In the genomic region with DNA sequence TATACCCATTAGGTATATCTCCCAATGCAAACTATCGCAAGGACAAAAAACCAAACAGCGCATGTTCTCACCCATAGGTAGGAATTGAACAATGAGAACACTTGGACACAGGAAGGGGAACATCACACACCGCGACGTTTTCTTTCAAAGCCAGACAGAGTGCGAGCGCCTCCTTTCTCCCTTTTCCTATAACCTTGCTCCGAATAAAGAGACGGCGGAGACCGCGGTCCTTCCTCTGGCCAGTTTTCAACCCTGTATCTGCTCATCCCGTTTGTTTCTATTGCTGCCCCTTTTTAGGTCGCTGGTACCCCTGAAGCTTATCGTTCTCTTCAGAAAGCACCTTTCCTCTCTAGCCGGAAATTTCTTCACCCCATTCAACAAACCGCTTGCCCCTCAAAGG, we compare ENCODE assay signal across 20 cellular contexts. TPM values are rescaled to one million over a fixed set of nuclear protein-coding genes. Genes with fewer than 3 reads are reported as not detected.
DNase-seq lines count a peak whose midpoint lies in the region; ATAC-seq, FAIRE-seq and TF ChIP-seq lines count a peak whose summit lies in the region.
"Had no signal": no experiment of that assay in that cellular context is flagged by ENCODE, and none has a peak within 500 bp of the region (broad histone marks: within the 10 kb centered on the region; RNA-seq: fewer than 3 reads in every experiment).

No MANE protein-coding gene starts in this region.

- CTCF ChIA-PET in SK-N-SH (lab: Yijun Ruan, JAX): interaction anchor here (1.0 to 2.4 kb wide), 2 partner anchors 8 to 105 kb away, joined by 3 to 11 read pairs; no protein-coding TSS in a partner anchor

- no peak for TF ChIP-seq POLR2A in body of pancreas (IDR thresholded peaks at IDR 0.05)

- peak; percentile 12 for DNase-seq in SK-N-SH
- no peak for DNase-seq in astrocyte (ENCODE audit: low read depth)
- DNase-seq in kidney: peak; percentile 22
- peak; percentile 5 for DNase-seq in small intestine
- no peak for DNase-seq in activated effector memory CD4-positive, alpha-beta T cell treated with Interleukin-2 at 50 U/mL for 16 hours
- DNase-seq in body of pancreas: no peak
- DNase-seq: activated CD4-positive, alpha-beta T cell treated with anti-CD3 and anti-CD28 coated beads for 4 hours; activated CD8-positive, alpha-beta memory T cell treated with anti-CD3 and anti-CD28 coated beads, Interleukin-2, amount 50 U/mL, for 4 hours; activated naive CD4-positive, alpha-beta T cell treated with anti-CD3 and anti-CD28 coated beads, Interleukin-2, amount 50 U/mL, for 16 hours; DMS79; NCI-H2029 treated with DMSO at 0.1 percent for 48 hours; NCI-H524; SIG-M5; stimulated activated CD4-positive, alpha-beta T cell treated with anti-CD3 and anti-CD28 coated beads, Interleukin-4, amount 100 ng/mL, for 4 hours had no signal

- POLR2A ChIA-PET in SK-N-SH (lab: Yijun Ruan, JAX): no interaction called here

- H3K4me1 ChIP-seq in SK-N-SH (ENCODE audit: control insufficient read depth in 1 of 2, insufficient read depth in 2 of 2, low read depth in 1 of 2, low read length in 1 of 2) (peaks cover 0 to 23% of the 10 kb centered on the region in 2 experiments; a peak in 2 of 4 replicates), astrocyte (ENCODE audit: insufficient read depth, low read length) (peaks cover 14% of the 10 kb centered on the region), kidney (ENCODE audit: control insufficient read depth in 1 of 2, insufficient read depth in 1 of 2, low read depth in 1 of 2, low read length in 2 of 2) (peaks cover 0 to 8% of the 10 kb centered on the region in 2 donors), small intestine (ENCODE audit: control insufficient read depth in 2 of 2, insufficient read depth in 1 of 2, low read depth in 1 of 2, low read length in 1 of 2) (peaks cover 0 to 3% of the 10 kb centered on the region in 2 donors), body of pancreas (peaks cover 19% of the 10 kb centered on the region)

- no peak for TF ChIP-seq RAD21 in SK-N-SH (IDR thresholded peaks at IDR 0.05; ENCODE audit: low read length)

- H3K4me3 ChIP-seq in SK-N-SH (ENCODE audit: low read depth in 2 of 2, low read length in 1 of 2) (no peak overlapping the region), astrocyte (ENCODE audit: insufficient read depth, low read depth, low read length) (no peak overlapping the region), kidney (ENCODE audit: low read length in 2 of 2) (no peak overlapping the region), small intestine (ENCODE audit: low read depth in 1 of 2, low read length in 2 of 2) (no peak overlapping the region), body of pancreas (no peak overlapping the region)

- intact Hi-C loops in kidney (cut with DNase I): no loop called here
- intact Hi-C loops in body of pancreas (cut with DNase I): no loop called here

- H3K36me3 Mint-ChIP-seq in astrocyte (ENCODE audit: low read depth, unreplicated experiment): no peaks in the 10 kb centered on the region

- 62% methylated on average over 17 of the region's 17 CpGs for WGBS in SK-N-SH (ENCODE audit: low lambda C conversion rate)
- 20 to 34% (median 23%) methylated on average over 17 of the region's 17 CpGs for WGBS in small intestine, 3 donors
- 40 to 63% methylated on average over 17 of the region's 17 CpGs for WGBS in body of pancreas, 2 donors

- H3K9me2 ChIP-seq in SK-N-SH: no peaks in the 10 kb centered on the region

- H3K4me1 Mint-ChIP-seq in astrocyte (ENCODE audit: low read depth, unreplicated experiment): no peaks in the 10 kb centered on the region
- H3K4me1 Mint-ChIP-seq: central memory CD8-positive, alpha-beta T cell; neural crest cell had no signal

- no peaks in the 10 kb centered on the region for H3F3A ChIP-seq in SK-N-SH (replicated peaks; ENCODE audit: insufficient read depth)

- H3K36me3 ChIP-seq in SK-N-SH (replicated peaks in 1 of 2; ENCODE audit: control insufficient read depth in 1 of 2, insufficient read depth in 2 of 2, low read length in 1 of 2): no peaks in the 10 kb centered on the region
- H3K36me3 ChIP-seq in astrocyte (ENCODE audit: insufficient read depth, low read length): no peaks in the 10 kb centered on the region
- H3K36me3 ChIP-seq in kidney (ENCODE audit: control insufficient read depth in 1 of 2, insufficient read depth in 2 of 2, low read length in 2 of 2): no peaks in the 10 kb centered on the region
- no peaks in the 10 kb centered on the region for H3K36me3 ChIP-seq in small intestine (ENCODE audit: control insufficient read depth in 2 of 2, insufficient read depth in 2 of 2, low read length in 2 of 2)
- no peaks in the 10 kb centered on the region for H3K36me3 ChIP-seq in body of pancreas (replicated peaks in 1 of 2; ENCODE audit: insufficient read depth in 1 of 2, low read depth in 2 of 2)

- H2AFZ ChIP-seq in SK-N-SH (ENCODE audit: low read depth) (no peak overlapping the region), astrocyte (ENCODE audit: low read depth, low read length) (no peak overlapping the region)

- ATAC-seq in SK-N-SH treated with all-trans-retinoic acid at 6 μM for 48 hours (no peak), body of pancreas (no peak), HG03159 (IDR thresholded peaks at IDR 0.05; ENCODE audit: unreplicated experiment) (no peak)

- H3K9me3 Mint-ChIP-seq in astrocyte (ENCODE audit: unreplicated experiment): no peaks in the 10 kb centered on the region
- H3K9me3 Mint-ChIP-seq: central memory CD8-positive, alpha-beta T cell had no signal

- FAIRE-seq in astrocyte (lab: Jason Lieb, UNC): no peak
- FAIRE-seq in kidney (lab: Jason Lieb, UNC): no peak
- no peak for FAIRE-seq in small intestine (lab: Jason Lieb, UNC)

- H3K4me2 ChIP-seq in SK-N-SH (no peak overlapping the region), astrocyte (ENCODE audit: low read length) (peak overlapping the region; percentile 22)

- TF ChIP-seq CTCF in SK-N-SH (IDR thresholded peaks at IDR 0.05) (peak; percentile 8; the same call in 1 of the 2 replicates), astrocyte (IDR thresholded peaks at IDR 0.05; ENCODE audit: insufficient read depth, low read depth, low read length) (no peak), kidney (IDR thresholded peaks at IDR 0.05; ENCODE audit: borderline replicate concordance, extremely low read depth, insufficient read depth) (no peak), body of pancreas (IDR thresholded peaks at IDR 0.05) (no peak)

- H4K20me1 ChIP-seq in SK-N-SH (ENCODE audit: insufficient read depth) (no peaks in the 10 kb centered on the region), astrocyte (ENCODE audit: insufficient read depth, low read length) (no peaks in the 10 kb centered on the region)

- TF ChIP-seq EP300 in SK-N-SH (IDR thresholded peaks at IDR 0.05; ENCODE audit: borderline replicate concordance in 1 of 2, low read depth in 1 of 2, low read length in 1 of 2): no peak

- peaks cover 36% of the 10 kb centered on the region for H3K27me3 ChIP-seq in SK-N-SH (ENCODE audit: insufficient read depth)
- peaks cover 36% of the 10 kb centered on the region for H3K27me3 ChIP-seq in astrocyte (ENCODE audit: insufficient read depth, low read length)
- H3K27me3 ChIP-seq in small intestine (ENCODE audit: control insufficient read depth in 2 of 2, insufficient read depth in 2 of 2, low read length in 2 of 2): peaks cover 0 to 34% of the 10 kb centered on the region in 2 donors
- peaks cover 0 to 17% of the 10 kb centered on the region in 2 donors for H3K27me3 ChIP-seq in body of pancreas

- H3K27me3 Mint-ChIP-seq in astrocyte (ENCODE audit: low read depth, unreplicated experiment): peaks cover 30% of the 10 kb centered on the region

- H3K79me2 ChIP-seq in SK-N-SH (ENCODE audit: insufficient read depth) (no peaks in the 10 kb centered on the region), astrocyte (ENCODE audit: insufficient read depth, low read length) (no peaks in the 10 kb centered on the region)

- H3K27ac Mint-ChIP-seq in astrocyte (ENCODE audit: unreplicated experiment): no peak overlapping the region

- no peak overlapping the region for H3K9ac ChIP-seq in SK-N-SH
- no peak overlapping the region for H3K9ac ChIP-seq in astrocyte (ENCODE audit: low read length)
- no peak overlapping the region for H3K9ac ChIP-seq in kidney (ENCODE audit: low read length in 2 of 2)

- no peak overlapping the region for H3K4me3 Mint-ChIP-seq in astrocyte (ENCODE audit: unreplicated experiment)
- H3K4me3 Mint-ChIP-seq: central memory CD8-positive, alpha-beta T cell; neural crest cell had no signal

- H3K9me3 ChIP-seq in SK-N-SH: no peaks in the 10 kb centered on the region
- H3K9me3 ChIP-seq in astrocyte (ENCODE audit: insufficient read depth, low read depth, low read length): no peaks in the 10 kb centered on the region
- H3K9me3 ChIP-seq in kidney (ENCODE audit: control insufficient read depth in 1 of 2, low read length in 2 of 2): no peaks in the 10 kb centered on the region
- no peaks in the 10 kb centered on the region for H3K9me3 ChIP-seq in small intestine (ENCODE audit: control insufficient read depth, low read depth)
- no peaks in the 10 kb centered on the region for H3K9me3 ChIP-seq in body of pancreas

- H3K27ac ChIP-seq in SK-N-SH (ENCODE audit: low read depth in 2 of 2, low read length in 1 of 2) (no peak overlapping the region), astrocyte (ENCODE audit: low read depth, low read length) (no peak overlapping the region), kidney (ENCODE audit: low read depth in 2 of 2, low read length in 2 of 2) (no peak overlapping the region), small intestine (ENCODE audit: low read depth in 1 of 2, low read length in 1 of 2) (no peak overlapping the region), body of pancreas (no peak overlapping the region)
- H3K27ac ChIP-seq: C4-2B had no signal

TF ChIP-seq in SK-N-SH treated with all-trans-retinoic acid at 6 μM for 48 hours, 23 proteins besides CTCF, POLR2A, EP300 and RAD21 (continues in another document):
- no peak for TF ChIP-seq ESRRG (CRISPR knock-in tag; IDR thresholded peaks at IDR 0.05)
- TF ChIP-seq PPARA (CRISPR knock-in tag; IDR thresholded peaks at IDR 0.05; ENCODE audit: borderline replicate concordance): no peak
- TF ChIP-seq SNAI2 (CRISPR knock-in tag; IDR thresholded peaks at IDR 0.05): no peak

RNA-seq across cellular contexts. Expression of gene LVRN, which starts 1.3 kb away (rescaled TPM):
- polyA plus RNA-seq in SK-N-SH (2012; rRNA removed) (0.02 and 0.10 TPM in 2 replicates), kidney (ENCODE audit: insufficient read depth, low read depth, low replicate concordance) (not detected), small intestine (1 to 10 TPM in 1 of 3 donors, not detected in 2; 1.4 TPM)
- 0.01 and 0.05 TPM in 2 replicates for polyA plus RNA-seq in SK-N-SH (2012; cell fraction: cytosol; rRNA removed)
- 0.02 and 0.10 TPM in 2 replicates for polyA plus RNA-seq in SK-N-SH (2012; cell fraction: nucleus; rRNA removed)
- total RNA-seq in astrocyte (0.58 and 0.64 TPM in 2 replicates), kidney (not detected), body of pancreas (1 to 10 TPM in 1 of 2 donors, under 1 TPM in 1; 0.52 to 2.0 TPM)
- total RNA-seq: OCI-LY7 had no signal

Comparison
In these comparisons a context has a peak if more than half of its experiments do, and no peak if none do; other contexts are left out.
1. DNase-seq: peak in SK-N-SH (single experiment), kidney (single experiment) and small intestine (single experiment); none in astrocyte (single experiment), activated effector memory CD4-positive, alpha-beta T cell treated with Interleukin-2 at 50 U/mL for 16 hours (single experiment) and body of pancreas (0 of 4).